In genomic region chr2:65349863-65350262, GRCh38 we compare ENCODE assay signal across 8 cellular contexts.
DNase-seq lines count a peak whose midpoint lies in the region; ATAC-seq lines count a peak whose summit lies in the region.

No MANE protein-coding gene starts in this region.

- DNase-seq in CMK (ENCODE audit: low read depth) (peak; percentile 45), NCI-H1417 treated with DMSO at 0.1 percent for 48 hours (lab: John Stamatoyannopoulos, UW) (peak; percentile 32), amniotic epithelial cell (ENCODE audit: low read depth) (peak; percentile 68), left kidney (ENCODE audit: low read depth, low spot score) (peak; percentile 65), cerebellum (ENCODE audit: low spot score) (no peak), iPS-NIHi7 (ENCODE audit: extremely low spot score) (no peak)

- ATAC-seq in HG02885 (IDR thresholded peaks at IDR 0.05; ENCODE audit: poor library complexity, unreplicated experiment), result no peak
- ATAC-seq in GM18517 (IDR thresholded peaks at IDR 0.05; ENCODE audit: unreplicated experiment), result no peak

Comparison
In these comparisons a context has a peak if more than half of its experiments do, and no peak if none do; other contexts are left out.
1. DNase-seq: peak in CMK (single experiment), NCI-H1417 treated with DMSO at 0.1 percent for 48 hours (single experiment), amniotic epithelial cell (single experiment) and left kidney (single experiment); none in cerebellum (single experiment) and iPS-NIHi7 (single experiment).